11 cellular contexts compared by ENCODE assay signal in genomic region chr6:156992396-156992795, GRCh38.
A peak's percentile ranks its signal among the peaks of the same experiment; 100 is the strongest.
DNase-seq lines count a peak whose midpoint lies in the region; ATAC-seq and TF ChIP-seq lines count a peak whose summit lies in the region.
"Had no signal": no experiment of that assay in that cellular context is flagged by ENCODE, and none has a peak within 500 bp of the region (broad histone marks: within the 10 kb centered on the region; RNA-seq: fewer than 3 reads in every experiment).

No MANE protein-coding gene starts in this region.

- H3K27me3 ChIP-seq in AG04450 (ENCODE audit: control insufficient read depth, insufficient read depth, low read length): no peaks in the 10 kb centered on the region
- H3K27me3 ChIP-seq in PC-3 (ENCODE audit: low read length): no peaks in the 10 kb centered on the region

- peak overlapping the region; percentile 62 for H3K4me2 ChIP-seq in PC-3 (ENCODE audit: low read length)

- CTCF ChIA-PET in AG04450 (lab: Charles Lee): no interaction called here
- CTCF ChIA-PET in PC-3 (lab: Charles Lee): no interaction called here

- H3K9me2 ChIP-seq in PC-3 (replicated peaks; ENCODE audit: low read length): no peaks in the 10 kb centered on the region

- peaks cover 86% of the 10 kb centered on the region for H3K79me2 ChIP-seq in PC-3 (ENCODE audit: low read length)

- H3K27ac Mint-ChIP-seq in endothelial cell (ENCODE audit: unreplicated experiment) (peak overlapping the region; percentile 63), nephron (peak overlapping the region; percentile 47 to 51 (median 51))

- peaks cover 51% of the 10 kb centered on the region for H3K4me1 ChIP-seq in PC-3 (ENCODE audit: insufficient read depth, low read length)

- H3K4me1 Mint-ChIP-seq in endothelial cell (ENCODE audit: unreplicated experiment) (peaks cover 19% of the 10 kb centered on the region), nephron (peaks cover 36% of the 10 kb centered on the region)

- no peak for ATAC-seq in PC-3
- ATAC-seq in GM18867 (IDR thresholded peaks at IDR 0.05; ENCODE audit: unreplicated experiment): no peak
- ATAC-seq in GM19467 (IDR thresholded peaks at IDR 0.05; ENCODE audit: unreplicated experiment): no peak
- ATAC-seq: naive thymus-derived CD4-positive, alpha-beta T cell had no signal

- no peaks in the 10 kb centered on the region for H3K36me3 ChIP-seq in PC-3 (ENCODE audit: low read depth, low read length)

- DNase-seq in AG04450 (ENCODE audit: low read depth, low spot score) (no peak), PC-3 (no peak), endothelial cell (ENCODE audit: low spot score) (no peak), cerebellar nuclear complex (lab: John Stamatoyannopoulos, UW) (no peak), DMS53 treated with DMSO at 0.1 percent for 48 hours (lab: John Stamatoyannopoulos, UW; ENCODE audit: unreplicated experiment) (no peak)
- DNase-seq: kidney glomerular epithelial cell; naive thymus-derived CD4-positive, alpha-beta T cell had no signal

- TSS peak; percentile 25 for BruUV-seq in PC-3 (replicated peaks; lab: Mats Ljungman, UMichigan)

- no peaks in the 10 kb centered on the region for H3F3A ChIP-seq in PC-3 (ENCODE audit: low read length, unreplicated experiment)

- POLR2A ChIA-PET in AG04450 (lab: Yijun Ruan, JAX): interaction anchor here (1.6 kb wide), 1 partner anchor 29 kb away, joined by 5 read pairs; no protein-coding TSS in a partner anchor
- POLR2A ChIA-PET in PC-3 (lab: Charles Lee; ENCODE audit: unreplicated experiment): no interaction called here

- H3K9me3 Mint-ChIP-seq in endothelial cell (ENCODE audit: unreplicated experiment) (no peaks in the 10 kb centered on the region), nephron (no peaks in the 10 kb centered on the region)
- H3K9me3 Mint-ChIP-seq: naive thymus-derived CD4-positive, alpha-beta T cell had no signal

- no peaks in the 10 kb centered on the region for H3K9me3 ChIP-seq in AG04450 (ENCODE audit: control insufficient read depth, insufficient read depth, low read length)
- no peaks in the 10 kb centered on the region for H3K9me3 ChIP-seq in PC-3 (ENCODE audit: low read length)

- H3K4me3 Mint-ChIP-seq in endothelial cell (ENCODE audit: unreplicated experiment) (no peak overlapping the region), nephron (no peak overlapping the region)
- H3K4me3 Mint-ChIP-seq: naive thymus-derived CD4-positive, alpha-beta T cell had no signal

- H3K27me3 Mint-ChIP-seq in endothelial cell (ENCODE audit: unreplicated experiment) (no peaks in the 10 kb centered on the region), nephron (ENCODE audit: low read depth) (no peaks in the 10 kb centered on the region)
- H3K27me3 Mint-ChIP-seq: naive thymus-derived CD4-positive, alpha-beta T cell had no signal

- intact Hi-C loops in PC-3 (cut with micrococcal nuclease): loop anchor here (5.0 kb wide), 1 partner anchor 40 kb away; no protein-coding TSS in a partner anchor

- H2AFZ ChIP-seq in PC-3 (ENCODE audit: low read length): no peak overlapping the region

- H3K4me3 ChIP-seq in AG04450 (ENCODE audit: low read depth, low read length): peak overlapping the region; percentile 8; the same call in 1 of the 2 replicates
- no peak overlapping the region for H3K4me3 ChIP-seq in PC-3 (ENCODE audit: low read length)
- H3K4me3 ChIP-seq: SK-N-MC had no signal

- no peak overlapping the region for H3K9ac ChIP-seq in PC-3 (ENCODE audit: low read length)

- H3K27ac ChIP-seq in AG04450 (ENCODE audit: low read depth, low read length) (peak overlapping the region; percentile 69), PC-3 (ENCODE audit: low read length) (peak overlapping the region; percentile 58)
- H3K27ac ChIP-seq: SK-N-MC had no signal

- no peak for TF ChIP-seq CTCF in AG04450 (IDR thresholded peaks at IDR 0.05; ENCODE audit: low read depth, low read length)
- TF ChIP-seq CTCF in PC-3 (conservative IDR thresholded peaks at IDR 0.05; ENCODE audit: low read depth, low read length): no peak
- no peak for TF ChIP-seq CTCF in endothelial cell (IDR thresholded peaks at IDR 0.05; ENCODE audit: unreplicated experiment)
- no peak for TF ChIP-seq CTCF in nephron (IDR thresholded peaks at IDR 0.05; ENCODE audit: unreplicated experiment in 3 of 3)

- H3K36me3 Mint-ChIP-seq in endothelial cell (ENCODE audit: low read depth, unreplicated experiment) (no peaks in the 10 kb centered on the region), nephron (ENCODE audit: low read depth) (no peaks in the 10 kb centered on the region)
- H3K36me3 Mint-ChIP-seq: naive thymus-derived CD4-positive, alpha-beta T cell had no signal

- H4K20me1 ChIP-seq in PC-3 (ENCODE audit: low read length): no peaks in the 10 kb centered on the region
